Comparison of ENCODE assay signal across 17 cellular contexts in genomic region chr14:95700221-95700976, GRCh38. TPM values are rescaled to one million over a fixed set of nuclear protein-coding genes. Genes with fewer than 3 reads are reported as not detected.
"Had no signal": no experiment of that assay in that cellular context is flagged by ENCODE, and none has a peak within 500 bp of the region (broad histone marks: within the 10 kb centered on the region; RNA-seq: fewer than 3 reads in every experiment).

No MANE protein-coding gene starts in this region.

- ATAC-seq: activated CD8-positive, alpha-beta T cell treated with anti-CD3 and anti-CD28 coated beads for 36 hours; foreskin keratinocyte; heart left ventricle; left ventricle myocardium superior had no signal

- H3K36me3 ChIP-seq: cardiac muscle cell, esophagus squamous epithelium, heart left ventricle, ovary, transverse colon had no signal

- H3K27ac Mint-ChIP-seq: activated CD8-positive, alpha-beta T cell treated with anti-CD3 and anti-CD28 coated beads for 36 hours had no signal

- H3K27me3 ChIP-seq: foreskin keratinocyte, ovary had no signal

- H3K9me3 Mint-ChIP-seq: activated CD8-positive, alpha-beta T cell treated with anti-CD3 and anti-CD28 coated beads for 36 hours had no signal

- H3K4me3 ChIP-seq: cardiac muscle cell, esophagus squamous epithelium, heart left ventricle, ovary, transverse colon had no signal

- H3K27ac ChIP-seq: cardiac muscle cell, esophagus squamous epithelium, foreskin keratinocyte, heart left ventricle, ovary, transverse colon had no signal

- DNase-seq: activated CD4-positive, alpha-beta T cell treated with anti-CD3 and anti-CD28 coated beads for 4 hours; activated CD8-positive, alpha-beta memory T cell treated with anti-CD3 and anti-CD28 coated beads, Interleukin-2, amount 50 U/mL, for 48 hours; activated CD8-positive, alpha-beta T cell treated with anti-CD3 and anti-CD28 coated beads for 36 hours; esophagus squamous epithelium; foreskin keratinocyte; heart left ventricle; left ventricle myocardium superior; mesenchymal stem cell; ovary; stimulated activated CD4-positive, alpha-beta T cell treated with anti-CD3 and anti-CD28 coated beads, Interleukin-15, amount 100 ng/mL, for 24 hours; stimulated activated CD4-positive, alpha-beta T cell treated with anti-CD3 and anti-CD28 coated beads, Interleukin-4, amount 100 ng/mL, for 4 hours; T-helper 9 cell; transverse colon had no signal

- H3K4me1 ChIP-seq: esophagus squamous epithelium, foreskin keratinocyte, heart left ventricle, transverse colon had no signal

- H3K4me3 Mint-ChIP-seq: activated CD8-positive, alpha-beta T cell treated with anti-CD3 and anti-CD28 coated beads for 36 hours had no signal

- H3K9me3 ChIP-seq: esophagus squamous epithelium, heart left ventricle, ovary, transverse colon had no signal

RNA-seq across cellular contexts. Expression of gene TCL1A, which starts 13.5 kb away (rescaled TPM):
- total RNA-seq: cardiac muscle cell, esophagus squamous epithelium, foreskin keratinocyte, heart left ventricle, left ventricle myocardium superior, ovary, subcutaneous adipose tissue had no signal
- polyA plus RNA-seq: cardiac muscle cell, foreskin keratinocyte, keratinocyte, neural cell had no signal

RNA-seq across cellular contexts. Expression of gene TCL1B, which starts 14.2 kb away (rescaled TPM):
- total RNA-seq: activated CD8-positive, alpha-beta T cell treated with anti-CD3 and anti-CD28 coated beads for 36 hours; cardiac muscle cell; esophagus squamous epithelium; foreskin keratinocyte; heart left ventricle; left ventricle myocardium superior; ovary; subcutaneous adipose tissue had no signal
- polyA plus RNA-seq: cardiac muscle cell, foreskin keratinocyte, heart left ventricle, keratinocyte, neural cell had no signal
